8 cellular contexts compared by ENCODE assay signal in the genomic region with DNA sequence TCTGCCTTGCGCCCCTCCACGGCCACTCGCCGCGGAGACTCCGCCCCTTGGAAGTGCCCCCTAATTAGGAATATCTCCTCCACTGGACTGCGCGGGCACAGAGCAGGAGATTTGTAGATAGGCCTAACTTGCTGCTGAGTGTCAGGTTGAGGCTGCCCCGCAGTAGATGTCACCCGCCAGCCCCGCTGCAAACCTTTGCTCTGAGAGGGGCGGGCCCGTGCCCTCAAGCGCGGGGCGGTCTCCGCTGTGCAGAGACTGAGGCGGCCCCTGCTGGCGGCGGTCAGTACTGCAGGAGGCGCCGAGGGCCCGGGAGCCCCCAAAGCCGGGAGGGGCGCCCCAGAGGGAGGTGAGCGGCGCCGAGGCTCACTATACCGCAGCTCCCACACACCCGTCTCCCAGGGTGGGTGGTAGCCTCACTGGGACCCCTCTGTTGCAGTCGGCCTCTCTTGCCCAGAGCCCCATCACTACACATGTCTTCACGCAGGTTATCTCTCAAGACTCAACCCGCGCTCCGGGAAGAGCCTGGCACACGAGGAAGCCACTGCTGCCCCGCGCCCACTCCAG. TPM values are rescaled to one million over a fixed set of nuclear protein-coding genes. Genes with fewer than 3 reads are reported as not detected.
A peak's percentile ranks its signal among the peaks of the same experiment; 100 is the strongest.
DNase-seq lines count a peak whose midpoint lies in the region; ATAC-seq and TF ChIP-seq lines count a peak whose summit lies in the region.

No MANE protein-coding gene starts in this region.

- H3K27me3 ChIP-seq in esophagus squamous epithelium = peaks cover 0 to 54% (median 0%) of the 10 kb centered on the region in 4 donors
- no peaks in the 10 kb centered on the region for H3K27me3 ChIP-seq in neural cell (ENCODE audit: insufficient read depth, low read depth, low read length)

- no peak overlapping the region for H3K4me2 ChIP-seq in neural cell (ENCODE audit: low read length)

- peak overlapping the region; percentile 77 for H3K4me3 Mint-ChIP-seq in stimulated activated naive CD8-positive, alpha-beta T cell treated with anti-CD3 and anti-CD28 coated beads, Interleukin-15, amount 100 ng/mL, for 72 hours

- TF ChIP-seq EP300 in neural cell (conservative IDR thresholded peaks at IDR 0.05; ENCODE audit: poor library complexity, severe bottlenecking) = no peak

- H3K4me3 ChIP-seq in esophagus squamous epithelium (peak overlapping the region in 3 of 4 donors; percentile 30 to 52 (median 38)), neural cell (ENCODE audit: low read length) (no peak overlapping the region)

- peaks cover 12 to 31% (median 18%) of the 10 kb centered on the region in 3 donors for H3K4me1 ChIP-seq in esophagus squamous epithelium

- H3K9ac ChIP-seq in neural cell (ENCODE audit: low read length) = no peak overlapping the region

- TF ChIP-seq RAD21 in neural cell (conservative IDR thresholded peaks at IDR 0.05) = no peak

- no peaks in the 10 kb centered on the region for H3K9me3 Mint-ChIP-seq in stimulated activated naive CD8-positive, alpha-beta T cell treated with anti-CD3 and anti-CD28 coated beads, Interleukin-15, amount 100 ng/mL, for 72 hours

- H3K4me1 Mint-ChIP-seq in stimulated activated naive CD8-positive, alpha-beta T cell treated with anti-CD3 and anti-CD28 coated beads, Interleukin-15, amount 100 ng/mL, for 72 hours = peaks cover 37% of the 10 kb centered on the region

- TF ChIP-seq CTCF in esophagus squamous epithelium (IDR thresholded peaks at IDR 0.05) (peak; percentile 99 to 100 (median 99)), neural cell (IDR thresholded peaks at IDR 0.05; ENCODE audit: poor library complexity, severe bottlenecking) (peak; percentile 63)

- ATAC-seq in HG03460 (IDR thresholded peaks at IDR 0.05; ENCODE audit: unreplicated experiment) = peak; percentile 54
- ATAC-seq in stimulated activated naive CD8-positive, alpha-beta T cell treated with anti-CD3 and anti-CD28 coated beads, Interleukin-15, amount 100 ng/mL, for 72 hours = peak; percentile 94

- DNase-seq in NCI-H82 (lab: John Stamatoyannopoulos, UW) (peak; percentile 79), NCI-H82 treated with DMSO at 0.1 percent for 48 hours (lab: John Stamatoyannopoulos, UW; ENCODE audit: unreplicated experiment) (no peak), OCI-M1 (lab: John Stamatoyannopoulos, UW) (peak; percentile 71), activated T-cell treated with anti-CD3 and anti-CD28 coated beads for 48 hours (ENCODE audit: low read depth) (peak; percentile 88), esophagus squamous epithelium (lab: John Stamatoyannopoulos, UW) (no peak)
- peak; percentile 89 to 94 for DNase-seq in stimulated activated naive CD8-positive, alpha-beta T cell treated with anti-CD3 and anti-CD28 coated beads, Interleukin-15, amount 100 ng/mL, for 72 hours

- no peak overlapping the region for H2AFZ ChIP-seq in neural cell (ENCODE audit: low read depth, low read length)

- no peaks in the 10 kb centered on the region for H3K79me2 ChIP-seq in neural cell (replicated peaks; ENCODE audit: insufficient read depth, low read length)

- H3F3A ChIP-seq in neural cell (ENCODE audit: insufficient read depth, low read length, poor library complexity, severe bottlenecking) = no peaks in the 10 kb centered on the region

- no peak for TF ChIP-seq POLR2A in esophagus squamous epithelium (IDR thresholded peaks at IDR 0.05)

- H3K36me3 ChIP-seq in esophagus squamous epithelium = no peaks in the 10 kb centered on the region
- H3K36me3 ChIP-seq in neural cell (ENCODE audit: insufficient read depth, low read length) = no peaks in the 10 kb centered on the region

- H3K27ac ChIP-seq in esophagus squamous epithelium = no peak overlapping the region
- no peak overlapping the region for H3K27ac ChIP-seq in neural cell (ENCODE audit: low read length)

- H3K9me3 ChIP-seq in esophagus squamous epithelium = no peaks in the 10 kb centered on the region
- no peaks in the 10 kb centered on the region for H3K9me3 ChIP-seq in neural cell (ENCODE audit: low read length)

- H3K27ac Mint-ChIP-seq in stimulated activated naive CD8-positive, alpha-beta T cell treated with anti-CD3 and anti-CD28 coated beads, Interleukin-15, amount 100 ng/mL, for 72 hours = peak overlapping the region in 1 of 2 donors; percentile 27

- 0 to 12% methylated on average over 5 of the region's 38 CpGs for WGBS in esophagus squamous epithelium, 2 donors

- intact Hi-C loops in esophagus squamous epithelium (cut with DNase I) = loop anchor here (5.0 kb wide), 1 partner anchor 101 kb away; no protein-coding TSS in a partner anchor

- peaks cover 38% of the 10 kb centered on the region for H3K27me3 Mint-ChIP-seq in stimulated activated naive CD8-positive, alpha-beta T cell treated with anti-CD3 and anti-CD28 coated beads, Interleukin-15, amount 100 ng/mL, for 72 hours

- H4K20me1 ChIP-seq in neural cell (ENCODE audit: insufficient read depth) = no peaks in the 10 kb centered on the region

- no peaks in the 10 kb centered on the region for H3K9me2 ChIP-seq in neural cell (ENCODE audit: insufficient read depth, low read length)

TF ChIP-seq in neural cell, 6 proteins besides CTCF, POLR2A, EP300 and RAD21:
- TF ChIP-seq SMC3 (conservative IDR thresholded peaks at IDR 0.05; ENCODE audit: poor library complexity) (peak; percentile 29), POLR2AphosphoS5 (IDR thresholded peaks at IDR 0.05) (no peak)

RNA-seq across cellular contexts. Expression of gene NEURL3, which starts 2.9 kb away (rescaled TPM):
- not detected for total RNA-seq in esophagus squamous epithelium
- polyA plus RNA-seq in neural cell = 0.20 TPM in 1 of 2 replicates, not detected in the other
- not detected in 2 replicates for polyA minus RNA-seq in neural cell

RNA-seq across cellular contexts. Expression of gene ARID5A, which starts 28.5 kb away (rescaled TPM):
- total RNA-seq in esophagus squamous epithelium = 10 to 100 TPM in 1 of 4 donors, 1 to 10 TPM in 3; 2.8 to 25.9 (median 5.7) TPM
- 0.36 TPM in 1 of 2 replicates, not detected in the other for polyA plus RNA-seq in neural cell
- 0.24 TPM in 1 of 2 replicates, not detected in the other for polyA minus RNA-seq in neural cell

Comparison
In these comparisons a context has a peak if more than half of its experiments do, and no peak if none do; other contexts are left out.
1. DNase-seq: peak in NCI-H82 (single experiment), OCI-M1 (single experiment), activated T-cell treated with anti-CD3 and anti-CD28 coated beads for 48 hours (single experiment) and stimulated activated naive CD8-positive, alpha-beta T cell treated with anti-CD3 and anti-CD28 coated beads, Interleukin-15, amount 100 ng/mL, for 72 hours (2 of 2); none in NCI-H82 treated with DMSO at 0.1 percent for 48 hours (single experiment) and esophagus squamous epithelium (single experiment).